ENCODE assay signal across 23 cellular contexts in genomic region chr4:122838034-122838433, GRCh38.
"Had no signal": no experiment of that assay in that cellular context is flagged by ENCODE, and none has a peak within 500 bp of the region (broad histone marks: within the 10 kb centered on the region; RNA-seq: fewer than 3 reads in every experiment).

No MANE protein-coding gene starts in this region.

- H3K4me1 Mint-ChIP-seq: activated B cell treated with CpG ODN at 0.5 μM for 24 hours; activated CD4-positive, alpha-beta T cell treated with anti-CD3 and anti-CD28 coated beads, Interleukin-2, amount 10 ng/mL, durations not matched to agents 24 days and 14 days; activated naive CD8-positive, alpha-beta T cell treated with anti-CD3 and anti-CD28 coated beads, Interleukin-2, amount 50 U/mL, for 24 hours; central memory CD8-positive, alpha-beta T cell; T-helper 17 cell had no signal

- DNase-seq: activated B cell treated with CpG ODN at 0.5 μM for 24 hours; activated CD4-positive, alpha-beta T cell treated with anti-CD3 and anti-CD28 coated beads for 1 hour; activated CD4-positive, alpha-beta T cell treated with anti-CD3 and anti-CD28 coated beads, Interleukin-2, amount 10 ng/mL, durations not matched to agents 24 days and 14 days; activated CD4-positive, alpha-beta T cell treated with anti-CD3 and anti-CD28 coated beads, Interleukin-2, amount 50 U/mL, for 48 hours; activated CD8-positive, alpha-beta memory T cell treated with anti-CD3 and anti-CD28 coated beads for 24 hours; activated effector memory CD4-positive, alpha-beta T cell treated with anti-CD3 and anti-CD28 coated beads, Interleukin-2, amount 50 U/mL, for 16 hours; activated naive CD4-positive, alpha-beta T cell treated with Interleukin-2 at 50 U/mL for 16 hours; activated naive CD8-positive, alpha-beta T cell treated with anti-CD3 and anti-CD28 coated beads, Interleukin-2, amount 50 U/mL, for 24 hours; activated T-cell treated with anti-CD3 and anti-CD28 coated beads, Interleukin-2, amount 50 U/mL, for 4 hours; amniotic stem cell; NCI-H1048; NCI-H146; NCI-H187 treated with DMSO at 0.1 percent for 48 hours; NCI-H2081 treated with DMSO at 0.1 percent for 48 hours; NCI-H446; NCI-H524; T-helper 17 cell; T-helper 9 cell had no signal

- H3K36me3 Mint-ChIP-seq: activated naive CD4-positive, alpha-beta T cell treated with anti-CD3 and anti-CD28 coated beads, Interleukin-2, amount 50 U/mL, for 72 hours had no signal

- H3K9me3 Mint-ChIP-seq: activated B cell treated with CpG ODN at 0.5 μM for 24 hours; activated naive CD4-positive, alpha-beta T cell treated with anti-CD3 and anti-CD28 coated beads, Interleukin-2, amount 50 U/mL, for 72 hours; activated naive CD8-positive, alpha-beta T cell treated with anti-CD3 and anti-CD28 coated beads, Interleukin-2, amount 50 U/mL, for 24 hours; activated T-cell treated with anti-CD3 and anti-CD28 coated beads, Interleukin-2, amount 50 U/mL, for 4 hours; central memory CD8-positive, alpha-beta T cell had no signal

- H3K4me3 Mint-ChIP-seq: activated B cell treated with CpG ODN at 0.5 μM for 24 hours; activated CD4-positive, alpha-beta T cell treated with anti-CD3 and anti-CD28 coated beads, Interleukin-2, amount 10 ng/mL, durations not matched to agents 24 days and 14 days; activated naive CD8-positive, alpha-beta T cell treated with anti-CD3 and anti-CD28 coated beads, Interleukin-2, amount 50 U/mL, for 24 hours; activated T-cell treated with anti-CD3 and anti-CD28 coated beads, Interleukin-2, amount 50 U/mL, for 4 hours; brain; central memory CD8-positive, alpha-beta T cell; T-helper 17 cell had no signal

- ATAC-seq: activated naive CD4-positive, alpha-beta T cell treated with anti-CD3 and anti-CD28 coated beads, Interleukin-2, amount 50 U/mL, for 72 hours; activated naive CD8-positive, alpha-beta T cell treated with anti-CD3 and anti-CD28 coated beads, Interleukin-2, amount 50 U/mL, for 24 hours; activated T-cell treated with anti-CD3 and anti-CD28 coated beads, Interleukin-2, amount 50 U/mL, for 4 hours; Right ventricle myocardium inferior; T-helper 17 cell had no signal

- H3K27me3 Mint-ChIP-seq: brain had no signal

- H3K27ac Mint-ChIP-seq: activated B cell treated with CpG ODN at 0.5 μM for 24 hours; activated CD4-positive, alpha-beta T cell treated with anti-CD3 and anti-CD28 coated beads, Interleukin-2, amount 10 ng/mL, durations not matched to agents 24 days and 14 days; activated naive CD4-positive, alpha-beta T cell treated with anti-CD3 and anti-CD28 coated beads, Interleukin-2, amount 50 U/mL, for 72 hours; activated naive CD8-positive, alpha-beta T cell treated with anti-CD3 and anti-CD28 coated beads, Interleukin-2, amount 50 U/mL, for 24 hours; brain; T-helper 17 cell had no signal

- FAIRE-seq: astrocyte had no signal
